23 cellular contexts compared by ENCODE assay signal in the genomic region with DNA sequence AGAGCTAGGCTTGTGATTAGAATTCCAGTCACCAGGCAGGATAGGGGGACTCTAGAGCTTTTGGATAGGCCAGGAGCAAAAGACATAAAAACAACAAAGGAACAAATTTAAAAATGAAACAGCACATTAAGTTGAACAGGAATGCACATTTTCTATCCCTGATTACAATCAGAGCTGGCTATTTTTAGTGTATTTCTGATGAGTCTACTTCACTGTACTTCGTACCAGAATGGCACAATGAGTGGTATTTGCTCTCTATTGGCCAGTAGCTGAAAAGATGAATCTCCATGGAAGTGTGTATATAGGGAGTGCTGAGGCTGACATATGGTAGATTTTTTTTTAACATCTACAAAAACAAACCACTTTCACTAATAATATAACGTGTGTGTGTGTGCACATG. TPM values are rescaled to one million over a fixed set of nuclear protein-coding genes. Genes with fewer than 3 reads are reported as not detected.
DNase-seq lines count a peak whose midpoint lies in the region; ATAC-seq and TF ChIP-seq lines count a peak whose summit lies in the region.
"Had no signal": no experiment of that assay in that cellular context is flagged by ENCODE, and none has a peak within 500 bp of the region (broad histone marks: within the 10 kb centered on the region; RNA-seq: fewer than 3 reads in every experiment).

No MANE protein-coding gene starts in this region.

- H3K27ac Mint-ChIP-seq in T-cell = no peak overlapping the region
- H3K27ac Mint-ChIP-seq: CD14-positive monocyte; CD4-positive, alpha-beta memory T cell; CD4-positive, CD25-positive, alpha-beta regulatory T cell; CD8-positive, alpha-beta memory T cell had no signal

- no peak overlapping the region for H3K4me3 Mint-ChIP-seq in T-cell
- H3K4me3 Mint-ChIP-seq: CD14-positive monocyte; CD4-positive, alpha-beta memory T cell; CD4-positive, CD25-positive, alpha-beta regulatory T cell; CD8-positive, alpha-beta memory T cell had no signal

- peaks cover 9 to 19% (median 10%) of the 10 kb centered on the region in 3 donors for H3K9me3 Mint-ChIP-seq in T-cell

- H3K4me1 Mint-ChIP-seq in T-cell = no peaks in the 10 kb centered on the region
- H3K4me1 Mint-ChIP-seq: CD14-positive monocyte; CD4-positive, alpha-beta memory T cell; CD4-positive, CD25-positive, alpha-beta regulatory T cell; CD8-positive, alpha-beta memory T cell had no signal

- CTCF ChIA-PET in T-cell (lab: Charles Lee) = no interaction called here

- ATAC-seq in SK-N-SH treated with all-trans-retinoic acid at 6 μM for 48 hours (peak; percentile 95), T-cell (replicated peaks in 1 of 4) (no peak)
- ATAC-seq: GM12878 had no signal

- H3K27me3 Mint-ChIP-seq in T-cell = no peaks in the 10 kb centered on the region
- H3K27me3 Mint-ChIP-seq: CD4-positive, alpha-beta memory T cell; CD8-positive, alpha-beta memory T cell had no signal

- DNase-seq in NCI-H1694 (lab: John Stamatoyannopoulos, UW) = peak; percentile 47
- peak; percentile 71 for DNase-seq in NCI-H1694 treated with DMSO at 0.1 percent for 48 hours (lab: John Stamatoyannopoulos, UW)
- no peak for DNase-seq in NK-92 treated with Interleukin-12 subunit alpha and Interleukin-12 subunit beta, amount 100 ng/mL, for 24 hours (lab: John Stamatoyannopoulos, UW)
- DNase-seq in T-cell = no peak
- DNase-seq: 8988T; ACHN; BE2C; CD4-positive, alpha-beta memory T cell; CD4-positive, CD25-positive, alpha-beta regulatory T cell; CD8-positive, alpha-beta memory T cell; COR-L47; DMS 273 treated with DMSO at 0.1 percent for 48 hours; DMS153; DMS53; DMS79; DND-41; EL; GDM1 had no signal

- POLR2A ChIA-PET in T-cell (lab: Charles Lee) = no interaction called here

- no peaks in the 10 kb centered on the region for H3K36me3 Mint-ChIP-seq in T-cell
- H3K36me3 Mint-ChIP-seq: CD14-positive monocyte; CD4-positive, alpha-beta memory T cell; CD8-positive, alpha-beta memory T cell had no signal

TF ChIP-seq in SK-N-SH treated with all-trans-retinoic acid at 6 μM for 48 hours, 23 proteins besides CTCF, POLR2A, EP300 and RAD21:
- no peak for TF ChIP-seq ZFP3 (CRISPR knock-in tag; IDR thresholded peaks at IDR 0.05)
- TF ChIP-seq, protein P1, sequence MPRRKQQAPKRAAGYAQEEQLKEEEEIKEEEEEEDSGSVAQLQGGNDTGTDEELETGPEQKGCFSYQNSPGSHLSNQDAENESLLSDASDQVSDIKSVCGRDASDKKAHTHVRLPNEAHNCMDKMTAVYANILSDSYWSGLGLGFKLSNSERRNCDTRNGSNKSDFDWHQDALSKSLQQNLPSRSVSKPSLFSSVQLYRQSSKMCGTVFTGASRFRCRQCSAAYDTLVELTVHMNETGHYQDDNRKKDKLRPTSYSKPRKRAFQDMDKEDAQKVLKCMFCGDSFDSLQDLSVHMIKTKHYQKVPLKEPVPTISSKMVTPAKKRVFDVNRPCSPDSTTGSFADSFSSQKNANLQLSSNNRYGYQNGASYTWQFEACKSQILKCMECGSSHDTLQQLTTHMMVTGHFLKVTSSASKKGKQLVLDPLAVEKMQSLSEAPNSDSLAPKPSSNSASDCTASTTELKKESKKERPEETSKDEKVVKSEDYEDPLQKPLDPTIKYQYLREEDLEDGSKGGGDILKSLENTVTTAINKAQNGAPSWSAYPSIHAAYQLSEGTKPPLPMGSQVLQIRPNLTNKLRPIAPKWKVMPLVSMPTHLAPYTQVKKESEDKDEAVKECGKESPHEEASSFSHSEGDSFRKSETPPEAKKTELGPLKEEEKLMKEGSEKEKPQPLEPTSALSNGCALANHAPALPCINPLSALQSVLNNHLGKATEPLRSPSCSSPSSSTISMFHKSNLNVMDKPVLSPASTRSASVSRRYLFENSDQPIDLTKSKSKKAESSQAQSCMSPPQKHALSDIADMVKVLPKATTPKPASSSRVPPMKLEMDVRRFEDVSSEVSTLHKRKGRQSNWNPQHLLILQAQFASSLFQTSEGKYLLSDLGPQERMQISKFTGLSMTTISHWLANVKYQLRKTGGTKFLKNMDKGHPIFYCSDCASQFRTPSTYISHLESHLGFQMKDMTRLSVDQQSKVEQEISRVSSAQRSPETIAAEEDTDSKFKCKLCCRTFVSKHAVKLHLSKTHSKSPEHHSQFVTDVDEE (CRISPR knock-in tag; IDR thresholded peaks at IDR 0.05) = no peak
- no peak for TF ChIP-seq BACH2 (CRISPR knock-in tag; IDR thresholded peaks at IDR 0.05; ENCODE audit: borderline replicate concordance)
- TF ChIP-seq ISL1 (CRISPR knock-in tag; IDR thresholded peaks at IDR 0.05) = no peak
- no peak for TF ChIP-seq ZFP30 (CRISPR knock-in tag; IDR thresholded peaks at IDR 0.05)
- no peak for TF ChIP-seq SNAI2 (CRISPR knock-in tag; IDR thresholded peaks at IDR 0.05)
- TF ChIP-seq ZNF8 (CRISPR knock-in tag; IDR thresholded peaks at IDR 0.05) = no peak
- no peak for TF ChIP-seq ARNTL (CRISPR knock-in tag; IDR thresholded peaks at IDR 0.05; ENCODE audit: borderline replicate concordance, low read depth)
- no peak for TF ChIP-seq ZNF70 (CRISPR knock-in tag; IDR thresholded peaks at IDR 0.05)
- no peak for TF ChIP-seq OSR1 (CRISPR knock-in tag; IDR thresholded peaks at IDR 0.05)
- TF ChIP-seq ZNF565 (CRISPR knock-in tag; conservative IDR thresholded peaks at IDR 0.05; ENCODE audit: low read depth) = no peak
- no peak for TF ChIP-seq GLIS3 (CRISPR knock-in tag; IDR thresholded peaks at IDR 0.05)
- no peak for TF ChIP-seq TCF4 (CRISPR knock-in tag; IDR thresholded peaks at IDR 0.05; ENCODE audit: borderline replicate concordance)
- no peak for TF ChIP-seq CSDC2 (CRISPR knock-in tag; IDR thresholded peaks at IDR 0.05)
- TF ChIP-seq, protein P2, sequence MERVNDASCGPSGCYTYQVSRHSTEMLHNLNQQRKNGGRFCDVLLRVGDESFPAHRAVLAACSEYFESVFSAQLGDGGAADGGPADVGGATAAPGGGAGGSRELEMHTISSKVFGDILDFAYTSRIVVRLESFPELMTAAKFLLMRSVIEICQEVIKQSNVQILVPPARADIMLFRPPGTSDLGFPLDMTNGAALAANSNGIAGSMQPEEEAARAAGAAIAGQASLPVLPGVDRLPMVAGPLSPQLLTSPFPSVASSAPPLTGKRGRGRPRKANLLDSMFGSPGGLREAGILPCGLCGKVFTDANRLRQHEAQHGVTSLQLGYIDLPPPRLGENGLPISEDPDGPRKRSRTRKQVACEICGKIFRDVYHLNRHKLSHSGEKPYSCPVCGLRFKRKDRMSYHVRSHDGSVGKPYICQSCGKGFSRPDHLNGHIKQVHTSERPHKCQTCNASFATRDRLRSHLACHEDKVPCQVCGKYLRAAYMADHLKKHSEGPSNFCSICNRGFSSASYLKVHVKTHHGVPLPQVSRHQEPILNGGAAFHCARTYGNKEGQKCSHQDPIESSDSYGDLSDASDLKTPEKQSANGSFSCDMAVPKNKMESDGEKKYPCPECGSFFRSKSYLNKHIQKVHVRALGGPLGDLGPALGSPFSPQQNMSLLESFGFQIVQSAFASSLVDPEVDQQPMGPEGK (CRISPR knock-in tag; IDR thresholded peaks at IDR 0.05; ENCODE audit: borderline replicate concordance) = no peak
- TF ChIP-seq, protein P3, sequence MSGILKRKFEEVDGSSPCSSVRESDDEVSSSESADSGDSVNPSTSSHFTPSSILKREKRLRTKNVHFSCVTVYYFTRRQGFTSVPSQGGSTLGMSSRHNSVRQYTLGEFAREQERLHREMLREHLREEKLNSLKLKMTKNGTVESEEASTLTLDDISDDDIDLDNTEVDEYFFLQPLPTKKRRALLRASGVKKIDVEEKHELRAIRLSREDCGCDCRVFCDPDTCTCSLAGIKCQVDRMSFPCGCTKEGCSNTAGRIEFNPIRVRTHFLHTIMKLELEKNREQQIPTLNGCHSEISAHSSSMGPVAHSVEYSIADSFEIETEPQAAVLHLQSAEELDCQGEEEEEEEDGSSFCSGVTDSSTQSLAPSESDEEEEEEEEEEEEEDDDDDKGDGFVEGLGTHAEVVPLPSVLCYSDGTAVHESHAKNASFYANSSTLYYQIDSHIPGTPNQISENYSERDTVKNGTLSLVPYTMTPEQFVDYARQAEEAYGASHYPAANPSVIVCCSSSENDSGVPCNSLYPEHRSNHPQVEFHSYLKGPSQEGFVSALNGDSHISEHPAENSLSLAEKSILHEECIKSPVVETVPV (CRISPR knock-in tag; IDR thresholded peaks at IDR 0.05) = no peak
- TF ChIP-seq, protein P4, sequence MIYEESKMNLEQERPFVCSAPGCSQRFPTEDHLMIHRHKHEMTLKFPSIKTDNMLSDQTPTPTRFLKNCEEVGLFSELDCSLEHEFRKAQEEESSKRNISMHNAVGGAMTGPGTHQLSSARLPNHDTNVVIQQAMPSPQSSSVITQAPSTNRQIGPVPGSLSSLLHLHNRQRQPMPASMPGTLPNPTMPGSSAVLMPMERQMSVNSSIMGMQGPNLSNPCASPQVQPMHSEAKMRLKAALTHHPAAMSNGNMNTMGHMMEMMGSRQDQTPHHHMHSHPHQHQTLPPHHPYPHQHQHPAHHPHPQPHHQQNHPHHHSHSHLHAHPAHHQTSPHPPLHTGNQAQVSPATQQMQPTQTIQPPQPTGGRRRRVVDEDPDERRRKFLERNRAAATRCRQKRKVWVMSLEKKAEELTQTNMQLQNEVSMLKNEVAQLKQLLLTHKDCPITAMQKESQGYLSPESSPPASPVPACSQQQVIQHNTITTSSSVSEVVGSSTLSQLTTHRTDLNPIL (CRISPR knock-in tag; IDR thresholded peaks at IDR 0.05; ENCODE audit: low read depth) = no peak
- TF ChIP-seq, protein P5, sequence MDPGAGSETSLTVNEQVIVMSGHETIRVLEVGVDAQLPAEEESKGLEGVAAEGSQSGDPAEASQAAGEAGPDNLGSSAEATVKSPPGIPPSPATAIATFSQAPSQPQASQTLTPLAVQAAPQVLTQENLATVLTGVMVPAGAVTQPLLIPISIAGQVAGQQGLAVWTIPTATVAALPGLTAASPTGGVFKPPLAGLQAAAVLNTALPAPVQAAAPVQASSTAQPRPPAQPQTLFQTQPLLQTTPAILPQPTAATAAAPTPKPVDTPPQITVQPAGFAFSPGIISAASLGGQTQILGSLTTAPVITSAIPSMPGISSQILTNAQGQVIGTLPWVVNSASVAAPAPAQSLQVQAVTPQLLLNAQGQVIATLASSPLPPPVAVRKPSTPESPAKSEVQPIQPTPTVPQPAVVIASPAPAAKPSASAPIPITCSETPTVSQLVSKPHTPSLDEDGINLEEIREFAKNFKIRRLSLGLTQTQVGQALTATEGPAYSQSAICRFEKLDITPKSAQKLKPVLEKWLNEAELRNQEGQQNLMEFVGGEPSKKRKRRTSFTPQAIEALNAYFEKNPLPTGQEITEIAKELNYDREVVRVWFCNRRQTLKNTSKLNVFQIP (CRISPR knock-in tag; IDR thresholded peaks at IDR 0.05; ENCODE audit: borderline replicate concordance, low read depth) = no peak
- TF ChIP-seq ESRRG (CRISPR knock-in tag; IDR thresholded peaks at IDR 0.05) = no peak
- no peak for TF ChIP-seq ZC3H10 (CRISPR knock-in tag; IDR thresholded peaks at IDR 0.05)

RNA-seq across cellular contexts. Expression of a gene that starts 34.2 kb away (rescaled TPM):
- not detected for total RNA-seq in T-cell
- total RNA-seq: A673; CD4-positive, alpha-beta memory T cell; CD4-positive, CD25-positive, alpha-beta regulatory T cell; CD8-positive, alpha-beta memory T cell; Daoy; GM12878 had no signal

Comparison
In these comparisons a context has a peak if more than half of its experiments do, and no peak if none do; other contexts are left out.
1. DNase-seq: peak in NCI-H1694 (single experiment) and NCI-H1694 treated with DMSO at 0.1 percent for 48 hours (single experiment); none in NK-92 treated with Interleukin-12 subunit alpha and Interleukin-12 subunit beta, amount 100 ng/mL, for 24 hours (single experiment) and T-cell (0 of 34).